Comparison of ENCODE assay signal across 23 cellular contexts in genomic region chr14:90979451-90979850, GRCh38.
"Had no signal": no experiment of that assay in that cellular context is flagged by ENCODE, and none has a peak within 500 bp of the region (broad histone marks: within the 10 kb centered on the region; RNA-seq: fewer than 3 reads in every experiment).

No MANE protein-coding gene starts in this region.

- H3K9me3 ChIP-seq: colonic mucosa, heart right ventricle had no signal

- DNase-seq: activated gamma-delta T cell treated with Interleukin-2 at 50 U/mL for 16 hours; activated T-cell treated with anti-CD3 and anti-CD28 coated beads, Interleukin-2, amount 50 U/mL, for 1 hour; aorta; colonic mucosa; dorsolateral prefrontal cortex; effector memory CD8-positive, alpha-beta T cell; heart right ventricle; left colon; mesendoderm; naive B cell; posterior cingulate gyrus; small intestine; stimulated activated CD4-positive, alpha-beta T cell treated with anti-CD3 and anti-CD28 coated beads, Interleukin-2, amount 100 ng/mL, for 24 hours; stimulated activated CD8-positive, alpha-beta memory T cell treated with anti-CD3 and anti-CD28 coated beads, Interleukin-4, amount 100 ng/mL, for 48 hours; stimulated activated naive CD4-positive, alpha-beta T cell; T-helper 1 cell; T-helper 9 cell had no signal

- H3K4me3 ChIP-seq: colonic mucosa, heart right ventricle had no signal

- H3K27ac Mint-ChIP-seq: activated naive CD4-positive, alpha-beta T cell treated with anti-CD3 and anti-CD28 coated beads, Interleukin-2, amount 50 U/mL, for 24 hours; effector memory CD8-positive, alpha-beta T cell; naive B cell; WTC11 had no signal

- H3K36me3 ChIP-seq: colonic mucosa had no signal

- ATAC-seq: effector memory CD8-positive, alpha-beta T cell; esophagus mucosa; heart right ventricle; left colon; sciatic nerve; WTC11 had no signal

- H3K27me3 Mint-ChIP-seq: activated naive CD4-positive, alpha-beta T cell treated with anti-CD3 and anti-CD28 coated beads, Interleukin-2, amount 50 U/mL, for 24 hours; brain; effector memory CD8-positive, alpha-beta T cell; naive B cell had no signal

- H3K27me3 ChIP-seq: colonic mucosa, dorsolateral prefrontal cortex, heart right ventricle had no signal

- H3K4me1 Mint-ChIP-seq: WTC11 had no signal

- H3K36me3 Mint-ChIP-seq: WTC11 had no signal

- H3K4me3 Mint-ChIP-seq: activated naive CD4-positive, alpha-beta T cell treated with anti-CD3 and anti-CD28 coated beads, Interleukin-2, amount 50 U/mL, for 24 hours; effector memory CD8-positive, alpha-beta T cell; naive B cell; neural crest cell; WTC11 had no signal

- H3K9me3 Mint-ChIP-seq: activated naive CD4-positive, alpha-beta T cell treated with anti-CD3 and anti-CD28 coated beads, Interleukin-2, amount 50 U/mL, for 24 hours; effector memory CD8-positive, alpha-beta T cell; naive B cell; neural crest cell; WTC11 had no signal

- H3K4me1 ChIP-seq: heart right ventricle had no signal

- H3K27ac ChIP-seq: colonic mucosa, heart right ventricle had no signal
